16 cellular contexts compared by ENCODE assay signal in the genomic region with DNA sequence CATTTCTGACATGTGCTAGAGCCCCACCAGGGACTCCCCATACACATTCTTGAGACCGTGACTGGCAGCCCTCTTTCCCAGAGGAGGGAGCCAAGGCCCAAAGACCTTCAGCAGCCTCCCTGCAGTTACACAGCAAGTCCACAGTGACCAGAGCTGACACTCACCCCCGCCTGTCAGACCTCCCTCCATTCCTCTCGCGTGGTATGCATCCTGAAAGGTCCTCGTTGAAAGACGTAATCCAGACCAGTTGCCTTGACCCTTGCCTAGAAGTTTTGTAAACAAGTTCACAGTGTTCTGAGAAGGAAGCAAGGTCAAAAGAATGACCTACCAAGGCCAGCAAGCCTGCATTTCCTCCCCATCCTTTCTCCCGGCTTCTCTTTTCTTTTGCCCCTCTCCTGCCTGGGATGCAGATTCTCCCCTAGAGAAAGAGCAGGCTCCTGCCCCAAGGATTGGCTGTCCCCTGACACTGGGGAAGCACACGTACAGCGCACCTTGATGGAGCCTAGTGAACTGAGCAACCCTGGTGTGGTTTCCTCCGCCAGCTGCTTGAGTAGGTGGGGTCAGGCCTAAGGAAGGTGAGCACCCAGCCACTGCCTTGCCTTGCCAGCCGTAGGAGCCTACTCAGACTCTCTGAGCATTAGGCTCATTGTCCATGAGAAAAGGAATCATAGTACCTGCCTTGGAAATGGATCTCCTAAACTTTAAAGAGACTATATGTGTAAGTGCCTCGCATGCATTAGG. TPM values are rescaled to one million over a fixed set of nuclear protein-coding genes. Genes with fewer than 3 reads are reported as not detected.
DNase-seq lines count a peak whose midpoint lies in the region; ATAC-seq, FAIRE-seq and TF ChIP-seq lines count a peak whose summit lies in the region.
"Had no signal": no experiment of that assay in that cellular context is flagged by ENCODE, and none has a peak within 500 bp of the region (broad histone marks: within the 10 kb centered on the region; RNA-seq: fewer than 3 reads in every experiment).

No MANE protein-coding gene starts in this region.

- H3K9ac ChIP-seq in HepG2 (ENCODE audit: insufficient read depth, low read depth, low read length), result no peak overlapping the region

- TF ChIP-seq CTCF in CD4-positive, alpha-beta T cell (IDR thresholded peaks at IDR 0.05), result no peak
- TF ChIP-seq CTCF in dorsolateral prefrontal cortex (IDR thresholded peaks at IDR 0.05 in 54 of 56, conservative IDR thresholded peaks at IDR 0.05 in 2 of 56; ENCODE audit: low read depth in 1 of 56, partially characterized antibody in 56 of 56) (peak in 1 of 56 donors; percentile 11), HepG2 (CRISPR knock-in tag; IDR thresholded peaks at IDR 0.05) (no peak), gastrocnemius medialis (IDR thresholded peaks at IDR 0.05 in 4 of 5, conservative IDR thresholded peaks at IDR 0.05 in 1 of 5) (no peak), WTC11 (IDR thresholded peaks at IDR 0.05) (no peak)

- no peaks in the 10 kb centered on the region for H3K27me3 ChIP-seq in CD4-positive, alpha-beta T cell (ENCODE audit: control insufficient read depth, insufficient read depth, low read length)
- H3K27me3 ChIP-seq in dorsolateral prefrontal cortex (no peaks in the 10 kb centered on the region), HepG2 (ENCODE audit: control insufficient read depth in 1 of 2, insufficient read depth in 2 of 2, low read length in 2 of 2) (no peaks in the 10 kb centered on the region), gastrocnemius medialis (no peaks in the 10 kb centered on the region), H7 (ENCODE audit: control insufficient read depth, insufficient read depth, low read length) (no peaks in the 10 kb centered on the region)
- H3K27me3 ChIP-seq: vagina had no signal

- no peak overlapping the region for H2AFZ ChIP-seq in HepG2 (ENCODE audit: low read length)

- no peaks in the 10 kb centered on the region for H3K79me2 ChIP-seq in HepG2 (ENCODE audit: insufficient read depth, low read length)

- peaks cover 98% of the 10 kb centered on the region for H3K36me3 Mint-ChIP-seq in CD4-positive, alpha-beta T cell (ENCODE audit: low read depth)
- H3K36me3 Mint-ChIP-seq in activated CD4-positive, alpha-beta memory T cell treated with anti-CD3 and anti-CD28 coated beads, Interleukin-2, amount 10 ng/mL, durations not matched to agents 7 days and 5 days (ENCODE audit: low read depth), result peaks cover 61% of the 10 kb centered on the region
- peaks cover 78% of the 10 kb centered on the region for H3K36me3 Mint-ChIP-seq in WTC11

- no peak overlapping the region for H3K27ac ChIP-seq in CD4-positive, alpha-beta T cell (ENCODE audit: low read depth, low read length)
- peak overlapping the region in 49 of 59 donors; percentile 5 to 81 (median 54) for H3K27ac ChIP-seq in dorsolateral prefrontal cortex
- H3K27ac ChIP-seq in HepG2 (ENCODE audit: extremely low read length, insufficient read depth, low read length), result no peak overlapping the region
- peak overlapping the region; percentile 61 to 81 (median 68) for H3K27ac ChIP-seq in gastrocnemius medialis
- H3K27ac ChIP-seq: vagina had no signal

- no peak overlapping the region for H3K4me3 Mint-ChIP-seq in CD4-positive, alpha-beta T cell
- no peak overlapping the region for H3K4me3 Mint-ChIP-seq in activated CD4-positive, alpha-beta memory T cell treated with anti-CD3 and anti-CD28 coated beads, Interleukin-2, amount 10 ng/mL, durations not matched to agents 7 days and 5 days
- no peak overlapping the region for H3K4me3 Mint-ChIP-seq in WTC11
- H3K4me3 Mint-ChIP-seq: activated naive CD8-positive, alpha-beta T cell treated with anti-CD3 and anti-CD28 coated beads, Interleukin-2, amount 10 ng/mL, durations not matched to agents 7 days and 5 days had no signal

- TF ChIP-seq POLR2A in HepG2 (IDR thresholded peaks at IDR 0.05; ENCODE audit: insufficient read depth in 1 of 2, low read depth in 2 of 2, low read length in 2 of 2) (no peak), gastrocnemius medialis (IDR thresholded peaks at IDR 0.05) (no peak)

- H3K4me3 ChIP-seq in dorsolateral prefrontal cortex, result no peak overlapping the region
- no peak overlapping the region for H3K4me3 ChIP-seq in HepG2 (replicated peaks in 1 of 3; ENCODE audit: insufficient read depth in 1 of 3, low read depth in 2 of 3, low read length in 3 of 3)
- no peak overlapping the region for H3K4me3 ChIP-seq in gastrocnemius medialis
- no peak overlapping the region for H3K4me3 ChIP-seq in H7 (ENCODE audit: insufficient read depth, low read depth, low read length)
- H3K4me3 ChIP-seq: vagina had no signal

- intact Hi-C loops in CD4-positive, alpha-beta T cell (cut with DNase I, micrococcal nuclease), result no loop called here
- intact Hi-C loops in dorsolateral prefrontal cortex (cut with DNase I), result no loop called here
- intact Hi-C loops in HepG2 (cut with micrococcal nuclease; ENCODE audit: unreplicated experiment), result no loop called here
- intact Hi-C loops in gastrocnemius medialis (cut with DNase I; ENCODE audit: low total_unique reads), result loop anchor here (5.0 kb wide), 1 partner anchor 182 kb away; no protein-coding TSS in a partner anchor

- TF ChIP-seq EP300 in HepG2 (IDR thresholded peaks at IDR 0.05; ENCODE audit: low read depth in 2 of 2, low read length in 2 of 2), result no peak
- TF ChIP-seq EP300 in HepG2 (CRISPR knock-in tag; IDR thresholded peaks at IDR 0.05; ENCODE audit: borderline replicate concordance), result no peak

- POLR2A ChIA-PET in CD4-positive, alpha-beta T cell (lab: Charles Lee), result no interaction called here
- POLR2A ChIA-PET in HepG2 (lab: Yijun Ruan, JAX), result no interaction called here
- POLR2A ChIA-PET in activated CD4-positive, alpha-beta memory T cell treated with anti-CD3 and anti-CD28 coated beads, Interleukin-2, amount 10 ng/mL, durations not matched to agents 7 days and 5 days (lab: Charles Lee), result interaction anchor here (1.2 kb wide), 1 partner anchor 13 kb away, joined by 3 read pairs; no protein-coding TSS in a partner anchor
- POLR2A ChIA-PET in WTC11 (lab: Charles Lee), result no interaction called here

- H3K27ac Mint-ChIP-seq in CD4-positive, alpha-beta T cell, result peak overlapping the region; percentile 81
- no peak overlapping the region for H3K27ac Mint-ChIP-seq in activated CD4-positive, alpha-beta memory T cell treated with anti-CD3 and anti-CD28 coated beads, Interleukin-2, amount 10 ng/mL, durations not matched to agents 7 days and 5 days
- H3K27ac Mint-ChIP-seq in WTC11, result no peak overlapping the region
- H3K27ac Mint-ChIP-seq: activated naive CD8-positive, alpha-beta T cell treated with anti-CD3 and anti-CD28 coated beads, Interleukin-2, amount 10 ng/mL, durations not matched to agents 7 days and 5 days had no signal

- H4K20me1 ChIP-seq in HepG2 (ENCODE audit: insufficient read depth, low read length), result no peaks in the 10 kb centered on the region

- no TSS peak for BruUV-seq in HepG2 (replicated peaks; lab: Mats Ljungman, UMichigan)

- DNase-seq in CD4-positive, alpha-beta T cell, result no peak
- DNase-seq in dorsolateral prefrontal cortex, result no peak
- DNase-seq in HepG2 (ENCODE audit: low spot score), result no peak
- DNase-seq in gastrocnemius medialis, result peak in 1 of 2 donors; percentile 32
- DNase-seq in activated CD4-positive, alpha-beta memory T cell treated with anti-CD3 and anti-CD28 coated beads, Interleukin-2, amount 10 ng/mL, durations not matched to agents 7 days and 5 days, result no peak
- DNase-seq in H7, result no peak
- no peak for DNase-seq in WTC11 (ENCODE audit: low spot score)
- DNase-seq: activated naive CD8-positive, alpha-beta T cell treated with anti-CD3 and anti-CD28 coated beads, Interleukin-2, amount 10 ng/mL, durations not matched to agents 7 days and 5 days; activated T-cell treated with anti-CD3 and anti-CD28 coated beads for 4 hours; mesendoderm; NCI-H187 treated with DMSO at 0.1 percent for 48 hours; posterior cingulate gyrus had no signal

- H3K9me3 ChIP-seq in CD4-positive, alpha-beta T cell (ENCODE audit: control insufficient read depth, low read length), result no peaks in the 10 kb centered on the region
- H3K9me3 ChIP-seq in HepG2 (ENCODE audit: low read length) (no peaks in the 10 kb centered on the region), gastrocnemius medialis (no peaks in the 10 kb centered on the region)
- H3K9me3 ChIP-seq: vagina had no signal

- no peak for TF ChIP-seq RAD21 in HepG2 (CRISPR knock-in tag; IDR thresholded peaks at IDR 0.05)

- H3K4me2 ChIP-seq in HepG2 (ENCODE audit: low read depth, low read length), result no peak overlapping the region

- in situ Hi-C loops in HepG2 (cut with HindIII; ENCODE audit: extremely low pct_ligation_motif_present, low pct_unique_long_range_greater_than_20kb) (no loop called here), gastrocnemius medialis (cut with MboI; ENCODE audit: low sequenced_read_pairs in 4 of 4) (no loop called here)

- WGBS in HepG2 (ENCODE audit: low lambda C conversion rate), result 66% methylated on average over 12 of the region's 12 CpGs

- CTCF ChIA-PET in CD4-positive, alpha-beta T cell (lab: Charles Lee), result interaction anchor here (2.3 kb wide), 1 partner anchor 19 kb away, joined by 12 read pairs; the partner anchor contains the start of gene TRIB2
- CTCF ChIA-PET in HepG2 (lab: Yijun Ruan, JAX; ENCODE audit: low intra/inter-chr PET ratio, low total read pairs) (no interaction called here), WTC11 (lab: Charles Lee) (no interaction called here)
- CTCF ChIA-PET in activated CD4-positive, alpha-beta memory T cell treated with anti-CD3 and anti-CD28 coated beads, Interleukin-2, amount 10 ng/mL, durations not matched to agents 7 days and 5 days (lab: Charles Lee), result no interaction called here

- H3K36me3 ChIP-seq in HepG2 (replicated peaks in 1 of 2; ENCODE audit: control insufficient read depth in 1 of 2, insufficient read depth in 2 of 2, low read length in 2 of 2) (no peaks in the 10 kb centered on the region), gastrocnemius medialis (peaks cover 0 to 2% of the 10 kb centered on the region in 2 donors), H7 (replicated peaks; ENCODE audit: control insufficient read depth, insufficient read depth, low read length) (peaks cover 5% of the 10 kb centered on the region)

- peaks cover 84% of the 10 kb centered on the region for H3K4me1 Mint-ChIP-seq in CD4-positive, alpha-beta T cell (ENCODE audit: low read depth)
- H3K4me1 Mint-ChIP-seq in activated CD4-positive, alpha-beta memory T cell treated with anti-CD3 and anti-CD28 coated beads, Interleukin-2, amount 10 ng/mL, durations not matched to agents 7 days and 5 days, result peaks cover 14% of the 10 kb centered on the region
- peaks cover 11% of the 10 kb centered on the region for H3K4me1 Mint-ChIP-seq in WTC11

- H3K9me3 Mint-ChIP-seq in CD4-positive, alpha-beta T cell, result no peaks in the 10 kb centered on the region
- no peaks in the 10 kb centered on the region for H3K9me3 Mint-ChIP-seq in activated CD4-positive, alpha-beta memory T cell treated with anti-CD3 and anti-CD28 coated beads, Interleukin-2, amount 10 ng/mL, durations not matched to agents 7 days and 5 days
- no peaks in the 10 kb centered on the region for H3K9me3 Mint-ChIP-seq in WTC11
- H3K9me3 Mint-ChIP-seq: activated naive CD8-positive, alpha-beta T cell treated with anti-CD3 and anti-CD28 coated beads, Interleukin-2, amount 10 ng/mL, durations not matched to agents 7 days and 5 days had no signal

- no peak for ATAC-seq in CD4-positive, alpha-beta T cell (ENCODE audit: poor library complexity)
- ATAC-seq in HepG2 (peak; percentile 49), gastrocnemius medialis (peak; percentile 27), WTC11 (no peak), HG03520 (IDR thresholded peaks at IDR 0.05; ENCODE audit: unreplicated experiment) (no peak)
- ATAC-seq: Panc1 had no signal

- no peak for FAIRE-seq in HepG2 (lab: Jason Lieb, UNC)
- FAIRE-seq: colon had no signal

- no peaks in the 10 kb centered on the region for H3K27me3 Mint-ChIP-seq in CD4-positive, alpha-beta T cell
- no peaks in the 10 kb centered on the region for H3K27me3 Mint-ChIP-seq in activated CD4-positive, alpha-beta memory T cell treated with anti-CD3 and anti-CD28 coated beads, Interleukin-2, amount 10 ng/mL, durations not matched to agents 7 days and 5 days
- H3K27me3 Mint-ChIP-seq in WTC11 (ENCODE audit: low read depth), result no peaks in the 10 kb centered on the region
- H3K27me3 Mint-ChIP-seq: activated naive CD8-positive, alpha-beta T cell treated with anti-CD3 and anti-CD28 coated beads, Interleukin-2, amount 10 ng/mL, durations not matched to agents 7 days and 5 days had no signal

- peaks cover 6% of the 10 kb centered on the region; the same call in 1 of the 2 replicates for H3K4me1 ChIP-seq in HepG2 (ENCODE audit: insufficient read depth, low read length)
- peaks cover 30 to 42% of the 10 kb centered on the region in 2 donors for H3K4me1 ChIP-seq in gastrocnemius medialis

RNA-seq across cellular contexts. Expression of gene TRIB2, which starts 18.3 kb away (rescaled TPM):
- total RNA-seq in CD4-positive, alpha-beta T cell, result 100 to 1,000 TPM in 1 of 2 experiments, 10 to 100 TPM in 1; 91.3 to 102 TPM
- total RNA-seq in dorsolateral prefrontal cortex, result 10 to 100 TPM; 21.5 to 86.6 (median 38.2) TPM
- total RNA-seq in HepG2 (2016; rRNA removed; fragmentation: Illumina TruSeq; extraction: Trizol), result 1.3 and 2.3 TPM in 2 replicates
- total RNA-seq in HepG2 (2016; cell fraction: cytosol; rRNA removed; fragmentation: Illumina TruSeq; extraction: Trizol; ENCODE audit: low read depth), result 0.26 and 0.61 TPM in 2 replicates
- 1.2 and 1.3 TPM in 2 replicates for total RNA-seq in HepG2 (2016; cell fraction: insoluble cytoplasmic fraction; rRNA removed; fragmentation: Illumina TruSeq; extraction: Trizol)
- total RNA-seq in HepG2 (2016; cell fraction: membrane; rRNA removed; fragmentation: Illumina TruSeq; extraction: Trizol), result 0.77 and 1.2 TPM in 2 replicates
- total RNA-seq in HepG2 (2016; cell fraction: nucleus; rRNA removed; fragmentation: Illumina TruSeq; extraction: Trizol), result 1.6 and 3.2 TPM in 2 replicates
- polyA plus RNA-seq in HepG2 (2011; rRNA removed), result 0.68 and 1.1 TPM in 2 replicates
- 0.67 and 0.88 TPM in 2 replicates for polyA plus RNA-seq in HepG2 (2011; cell fraction: cytosol; rRNA removed)
- polyA plus RNA-seq in HepG2 (2011; cell fraction: nucleus; rRNA removed), result 3.9 and 4.0 TPM in 2 replicates
- 1.4 and 2.5 TPM in 2 replicates for polyA plus RNA-seq in HepG2 (2012)
- polyA plus RNA-seq in HepG2 (2016; cell fraction: cytosol; fragmentation: Illumina TruSeq; extraction: Trizol; ENCODE audit: low read depth), result 0.32 and 0.33 TPM in 2 replicates
- 1.0 and 1.4 TPM in 2 replicates for polyA plus RNA-seq in HepG2 (2016; cell fraction: insoluble cytoplasmic fraction; fragmentation: Illumina TruSeq; extraction: Trizol; ENCODE audit: low read depth)
- 1.3 TPM in 2 replicates for polyA plus RNA-seq in HepG2 (2016; cell fraction: membrane; fragmentation: Illumina TruSeq; extraction: Trizol; ENCODE audit: low read depth)
- 4.2 and 4.5 TPM in 2 replicates for polyA plus RNA-seq in HepG2 (2016; cell fraction: nucleus; fragmentation: Illumina TruSeq; extraction: Trizol; ENCODE audit: insufficient read depth, low read depth)
- polyA minus RNA-seq in HepG2 (2011; rRNA and poly(A)+ RNA removed; ENCODE audit: low replicate concordance), result 1.1 TPM in 1 of 2 replicates, not detected in the other
- 0.49 and 0.62 TPM in 2 replicates for polyA minus RNA-seq in HepG2 (2011; cell fraction: cytosol; rRNA and poly(A)+ RNA removed)
- 3.2 and 4.1 TPM in 2 replicates for polyA minus RNA-seq in HepG2 (2011; cell fraction: nucleus; rRNA and poly(A)+ RNA removed)
- total RNA-seq in gastrocnemius medialis, result 10 to 100 TPM; 12.6 to 18.5 (median 15.9) TPM
- 10 to 100 TPM; 62.8 to 68.3 TPM for total RNA-seq in activated CD4-positive, alpha-beta memory T cell treated with anti-CD3 and anti-CD28 coated beads, Interleukin-2, amount 10 ng/mL, durations not matched to agents 7 days and 5 days
- total RNA-seq in H7 (2014; rRNA removed; shearing (Covaris generic)), result 70.4 and 77.3 TPM in 2 replicates
- total RNA-seq in WTC11 (2021), result 79.6 to 89.3 TPM (median 83.1 TPM) in 3 replicates

Comparison
In these comparisons a context has a peak if more than half of its experiments do, and no peak if none do; other contexts are left out.
1. ATAC-seq: peak in HepG2 (single experiment) and gastrocnemius medialis (2 of 2); none in CD4-positive, alpha-beta T cell (single experiment), WTC11 (single experiment) and HG03520 (single experiment).
2. H3K27ac ChIP-seq: peak in dorsolateral prefrontal cortex (49 of 59) and gastrocnemius medialis (4 of 4); none in CD4-positive, alpha-beta T cell (single experiment) and HepG2 (single experiment).